ENCODE assay signal across 17 cellular contexts in genomic region chr1:27237112-27237511, GRCh38. TPM values are rescaled to one million over a fixed set of nuclear protein-coding genes. Genes with fewer than 3 reads are reported as not detected.
DNase-seq lines count a peak whose midpoint lies in the region; ATAC-seq, FAIRE-seq and TF ChIP-seq lines count a peak whose summit lies in the region.
"Had no signal": no experiment of that assay in that cellular context is flagged by ENCODE, and none has a peak within 500 bp of the region (broad histone marks: within the 10 kb centered on the region; RNA-seq: fewer than 3 reads in every experiment).

No MANE protein-coding gene starts in this region.

- no peaks in the 10 kb centered on the region for H3K9me3 Mint-ChIP-seq in activated T-helper 1 cell treated with anti-CD3 and anti-CD28 coated beads, Interleukin-12 subunit alpha, Interleukin-12 subunit beta, Interleukin-2, Interleukin-4 antibody, amounts not matched to agents 30 ng/mL and 10 ng/mL and 1 ng/mL, durations not matched to agents 14 hours and 24 hours and 36 hours
- H3K9me3 Mint-ChIP-seq in naive B cell, result no peaks in the 10 kb centered on the region

- POLR2A ChIA-PET in HepG2 (lab: Yijun Ruan, JAX), result no interaction called here

- FAIRE-seq in HepG2 (lab: Jason Lieb, UNC) (no peak), kidney (lab: Jason Lieb, UNC) (no peak)
- FAIRE-seq: A204.1 had no signal

- no peak overlapping the region for H3K27ac Mint-ChIP-seq in activated T-helper 1 cell treated with anti-CD3 and anti-CD28 coated beads, Interleukin-12 subunit alpha, Interleukin-12 subunit beta, Interleukin-2, Interleukin-4 antibody, amounts not matched to agents 30 ng/mL and 10 ng/mL and 1 ng/mL, durations not matched to agents 14 hours and 24 hours and 36 hours
- peak overlapping the region in 2 of 6 donors; percentile 24 to 76 for H3K27ac Mint-ChIP-seq in naive B cell

- CTCF ChIA-PET in HepG2 (lab: Yijun Ruan, JAX; ENCODE audit: low intra/inter-chr PET ratio, low total read pairs), result no interaction called here

- H3K9me3 ChIP-seq in HepG2 (ENCODE audit: low read length) (no peaks in the 10 kb centered on the region), right lobe of liver (no peaks in the 10 kb centered on the region), kidney (ENCODE audit: control insufficient read depth in 1 of 2, low read length in 2 of 2) (no peaks in the 10 kb centered on the region)

- H3K4me2 ChIP-seq in HepG2 (ENCODE audit: low read depth, low read length), result no peak overlapping the region

- H3K4me1 ChIP-seq in HepG2 (ENCODE audit: insufficient read depth, low read length), result peaks cover 20% of the 10 kb centered on the region
- H3K4me1 ChIP-seq in right lobe of liver, result peaks cover 0 to 17% (median 4%) of the 10 kb centered on the region in 4 donors
- peaks cover 0 to 15% of the 10 kb centered on the region in 2 donors for H3K4me1 ChIP-seq in kidney (ENCODE audit: control insufficient read depth in 1 of 2, insufficient read depth in 1 of 2, low read depth in 1 of 2, low read length in 2 of 2)

- 91% methylated on average over 4 of the region's 4 CpGs for WGBS in HepG2 (ENCODE audit: low lambda C conversion rate)
- WGBS in right lobe of liver (ENCODE audit: insufficient coverage, low coverage, low lambda C conversion rate, missing lambda C conversion rate), result 37% methylated on average over 4 of the region's 4 CpGs

- H3K27me3 ChIP-seq in HepG2 (ENCODE audit: control insufficient read depth in 1 of 2, insufficient read depth in 2 of 2, low read length in 2 of 2) (no peaks in the 10 kb centered on the region), right lobe of liver (no peaks in the 10 kb centered on the region)

- intact Hi-C loops in HepG2 (cut with micrococcal nuclease; ENCODE audit: unreplicated experiment), result no loop called here
- intact Hi-C loops in right lobe of liver (cut with DNase I), result no loop called here
- intact Hi-C loops in activated T-helper 1 cell treated with anti-CD3 and anti-CD28 coated beads, Interleukin-12 subunit alpha, Interleukin-12 subunit beta, Interleukin-2, Interleukin-4 antibody, amounts not matched to agents 30 ng/mL and 10 ng/mL and 1 ng/mL, durations not matched to agents 14 hours and 24 hours and 36 hours (cut with micrococcal nuclease), result loop anchor here (10.0 kb wide), 2 partner anchors 488 to 1992 kb away; partner anchors contain the start of genes FAM76A and RSRP1
- intact Hi-C loops in sciatic nerve (cut with DNase I), result no loop called here
- intact Hi-C loops in kidney (cut with DNase I), result no loop called here

- no peak overlapping the region for H2AFZ ChIP-seq in HepG2 (ENCODE audit: low read length)
- H2AFZ ChIP-seq: GM23248 had no signal

- H3K27me3 Mint-ChIP-seq in activated T-helper 1 cell treated with anti-CD3 and anti-CD28 coated beads, Interleukin-12 subunit alpha, Interleukin-12 subunit beta, Interleukin-2, Interleukin-4 antibody, amounts not matched to agents 30 ng/mL and 10 ng/mL and 1 ng/mL, durations not matched to agents 14 hours and 24 hours and 36 hours (ENCODE audit: insufficient read depth), result no peaks in the 10 kb centered on the region
- H3K27me3 Mint-ChIP-seq in naive B cell, result no peaks in the 10 kb centered on the region

- TF ChIP-seq EP300 in HepG2 (IDR thresholded peaks at IDR 0.05; ENCODE audit: low read depth in 2 of 2, low read length in 2 of 2) (no peak), HepG2 (CRISPR knock-in tag; IDR thresholded peaks at IDR 0.05; ENCODE audit: borderline replicate concordance) (no peak)

- no peak overlapping the region for H3K9ac ChIP-seq in HepG2 (ENCODE audit: insufficient read depth, low read depth, low read length)
- H3K9ac ChIP-seq in kidney (ENCODE audit: low read length in 2 of 2), result no peak overlapping the region
- H3K9ac ChIP-seq: GM23248 had no signal

- TF ChIP-seq CTCF in HepG2 (CRISPR knock-in tag; IDR thresholded peaks at IDR 0.05) (no peak), right lobe of liver (IDR thresholded peaks at IDR 0.05) (no peak), kidney (IDR thresholded peaks at IDR 0.05; ENCODE audit: borderline replicate concordance, extremely low read depth, insufficient read depth) (no peak)

- TF ChIP-seq RAD21 in HepG2 (CRISPR knock-in tag; IDR thresholded peaks at IDR 0.05), result no peak

- in situ Hi-C loops in HepG2 (cut with HindIII; ENCODE audit: extremely low pct_ligation_motif_present, low pct_unique_long_range_greater_than_20kb), result no loop called here

- H3K36me3 ChIP-seq in HepG2 (replicated peaks in 1 of 2; ENCODE audit: control insufficient read depth in 1 of 2, insufficient read depth in 2 of 2, low read length in 2 of 2) (no peaks in the 10 kb centered on the region), right lobe of liver (no peaks in the 10 kb centered on the region), kidney (ENCODE audit: control insufficient read depth in 1 of 2, insufficient read depth in 2 of 2, low read length in 2 of 2) (no peaks in the 10 kb centered on the region)

- no peaks in the 10 kb centered on the region for H4K20me1 ChIP-seq in HepG2 (ENCODE audit: insufficient read depth, low read length)

- no peaks in the 10 kb centered on the region for H3K36me3 Mint-ChIP-seq in activated T-helper 1 cell treated with anti-CD3 and anti-CD28 coated beads, Interleukin-12 subunit alpha, Interleukin-12 subunit beta, Interleukin-2, Interleukin-4 antibody, amounts not matched to agents 30 ng/mL and 10 ng/mL and 1 ng/mL, durations not matched to agents 14 hours and 24 hours and 36 hours (ENCODE audit: low read depth)
- peaks cover 0 to 13% of the 10 kb centered on the region in 2 donors for H3K36me3 Mint-ChIP-seq in naive B cell

- no peak for DNase-seq in HepG2 (ENCODE audit: low spot score)
- no peak for DNase-seq in right lobe of liver
- no peak for DNase-seq in activated T-helper 1 cell treated with anti-CD3 and anti-CD28 coated beads, Interleukin-12 subunit alpha, Interleukin-12 subunit beta, Interleukin-2, Interleukin-4 antibody, amounts not matched to agents 30 ng/mL and 10 ng/mL and 1 ng/mL, durations not matched to agents 14 hours and 24 hours and 36 hours (ENCODE audit: low spot score)
- DNase-seq in naive B cell, result no peak
- DNase-seq in NCI-H510A (lab: John Stamatoyannopoulos, UW), result no peak
- no peak for DNase-seq in sciatic nerve (ENCODE audit: low spot score)
- no peak for DNase-seq in kidney
- DNase-seq in GM19240 (ENCODE audit: insufficient read length, low spot score), result no peak
- DNase-seq: CD8-positive, alpha-beta memory T cell; DND-41; GDM1; GM23248; NCI-H1048; NCI-H146; NCI-H2081 treated with DMSO at 0.1 percent for 48 hours; NCI-H524 treated with DMSO at 0.1 percent for 48 hours had no signal

- H3K79me2 ChIP-seq in HepG2 (ENCODE audit: insufficient read depth, low read length), result peaks cover 11% of the 10 kb centered on the region

- H3K4me3 ChIP-seq in HepG2 (replicated peaks in 1 of 3; ENCODE audit: insufficient read depth in 1 of 3, low read depth in 2 of 3, low read length in 3 of 3) (no peak overlapping the region), right lobe of liver (no peak overlapping the region), kidney (ENCODE audit: low read length in 2 of 2) (no peak overlapping the region)
- H3K4me3 ChIP-seq: GM23248 had no signal

- H3K27ac ChIP-seq in HepG2 (ENCODE audit: extremely low read length, insufficient read depth, low read length) (no peak overlapping the region), right lobe of liver (no peak overlapping the region), kidney (ENCODE audit: low read depth in 2 of 2, low read length in 2 of 2) (no peak overlapping the region)
- H3K27ac ChIP-seq: GM23248 had no signal

- no peak for ATAC-seq in HepG2
- ATAC-seq in right lobe of liver, result no peak
- ATAC-seq in naive B cell (ENCODE audit: low read depth in 2 of 2), result no peak
- no peak for ATAC-seq in sciatic nerve

- no TSS peak for BruUV-seq in HepG2 (replicated peaks; lab: Mats Ljungman, UMichigan)

- H3K4me1 Mint-ChIP-seq in activated T-helper 1 cell treated with anti-CD3 and anti-CD28 coated beads, Interleukin-12 subunit alpha, Interleukin-12 subunit beta, Interleukin-2, Interleukin-4 antibody, amounts not matched to agents 30 ng/mL and 10 ng/mL and 1 ng/mL, durations not matched to agents 14 hours and 24 hours and 36 hours (ENCODE audit: low read depth), result peaks cover 27% of the 10 kb centered on the region
- H3K4me1 Mint-ChIP-seq in naive B cell, result peaks cover 27 to 55% (median 43%) of the 10 kb centered on the region in 3 donors

- peak overlapping the region; percentile 1 for H3K4me3 Mint-ChIP-seq in activated T-helper 1 cell treated with anti-CD3 and anti-CD28 coated beads, Interleukin-12 subunit alpha, Interleukin-12 subunit beta, Interleukin-2, Interleukin-4 antibody, amounts not matched to agents 30 ng/mL and 10 ng/mL and 1 ng/mL, durations not matched to agents 14 hours and 24 hours and 36 hours
- H3K4me3 Mint-ChIP-seq in naive B cell, result peak overlapping the region in 5 of 8 donors; percentile 29 to 99 (median 61)

- no peak for TF ChIP-seq POLR2A in HepG2 (IDR thresholded peaks at IDR 0.05; ENCODE audit: insufficient read depth in 1 of 2, low read depth in 2 of 2, low read length in 2 of 2)
- no peak for TF ChIP-seq POLR2A in right lobe of liver (IDR thresholded peaks at IDR 0.05)

RNA-seq across cellular contexts. Expression of gene WDTC1, which starts 2.7 kb away (rescaled TPM):
- total RNA-seq in HepG2 (2016; rRNA removed; fragmentation: Illumina TruSeq; extraction: Trizol), result 5.5 and 7.7 TPM in 2 replicates
- 2.2 and 2.3 TPM in 2 replicates for total RNA-seq in HepG2 (2016; cell fraction: cytosol; rRNA removed; fragmentation: Illumina TruSeq; extraction: Trizol; ENCODE audit: low read depth)
- 6.1 and 6.4 TPM in 2 replicates for total RNA-seq in HepG2 (2016; cell fraction: insoluble cytoplasmic fraction; rRNA removed; fragmentation: Illumina TruSeq; extraction: Trizol)
- total RNA-seq in HepG2 (2016; cell fraction: membrane; rRNA removed; fragmentation: Illumina TruSeq; extraction: Trizol), result 10.0 and 10.7 TPM in 2 replicates
- total RNA-seq in HepG2 (2016; cell fraction: nucleus; rRNA removed; fragmentation: Illumina TruSeq; extraction: Trizol), result 3.9 and 4.5 TPM in 2 replicates
- 5.5 and 7.1 TPM in 2 replicates for polyA plus RNA-seq in HepG2 (2011; rRNA removed)
- 3.8 and 4.1 TPM in 2 replicates for polyA plus RNA-seq in HepG2 (2011; cell fraction: cytosol; rRNA removed)
- polyA plus RNA-seq in HepG2 (2011; cell fraction: nucleus; rRNA removed), result 8.1 and 9.1 TPM in 2 replicates
- polyA plus RNA-seq in HepG2 (2012), result 10.2 and 12.4 TPM in 2 replicates
- polyA plus RNA-seq in HepG2 (2016; cell fraction: cytosol; fragmentation: Illumina TruSeq; extraction: Trizol; ENCODE audit: low read depth), result 2.4 TPM in 2 replicates
- polyA plus RNA-seq in HepG2 (2016; cell fraction: insoluble cytoplasmic fraction; fragmentation: Illumina TruSeq; extraction: Trizol; ENCODE audit: low read depth), result 6.3 and 8.9 TPM in 2 replicates
- 8.9 and 9.3 TPM in 2 replicates for polyA plus RNA-seq in HepG2 (2016; cell fraction: membrane; fragmentation: Illumina TruSeq; extraction: Trizol; ENCODE audit: low read depth)
- 6.3 and 6.8 TPM in 2 replicates for polyA plus RNA-seq in HepG2 (2016; cell fraction: nucleus; fragmentation: Illumina TruSeq; extraction: Trizol; ENCODE audit: insufficient read depth, low read depth)
- 11.5 and 12.8 TPM in 2 replicates for polyA minus RNA-seq in HepG2 (2011; rRNA and poly(A)+ RNA removed; ENCODE audit: low replicate concordance)
- 3.9 and 4.7 TPM in 2 replicates for polyA minus RNA-seq in HepG2 (2011; cell fraction: cytosol; rRNA and poly(A)+ RNA removed)
- 3.7 and 4.8 TPM in 2 replicates for polyA minus RNA-seq in HepG2 (2011; cell fraction: nucleus; rRNA and poly(A)+ RNA removed)
- total RNA-seq in right lobe of liver, result 10 to 100 TPM; 17.6 to 22.7 (median 19.8) TPM
- 18.4 and 20.1 TPM in 2 replicates for total RNA-seq in activated T-helper 1 cell treated with anti-CD3 and anti-CD28 coated beads, Interleukin-12 subunit alpha, Interleukin-12 subunit beta, Interleukin-2, Interleukin-4 antibody, amounts not matched to agents 30 ng/mL and 10 ng/mL and 1 ng/mL, durations not matched to agents 14 hours and 24 hours and 36 hours
- polyA plus RNA-seq in naive B cell (ENCODE audit: low read depth in 6 of 6), result 10 to 100 TPM in 1 of 6 donors, 1 to 10 TPM in 5; 2.0 to 11.2 (median 8.2) TPM
- total RNA-seq in sciatic nerve, result 39.6 TPM
- total RNA-seq in kidney, result 42.2 TPM
- polyA plus RNA-seq in kidney (ENCODE audit: insufficient read depth, low read depth, low replicate concordance), result 23.7 TPM
